In the genomic region with DNA sequence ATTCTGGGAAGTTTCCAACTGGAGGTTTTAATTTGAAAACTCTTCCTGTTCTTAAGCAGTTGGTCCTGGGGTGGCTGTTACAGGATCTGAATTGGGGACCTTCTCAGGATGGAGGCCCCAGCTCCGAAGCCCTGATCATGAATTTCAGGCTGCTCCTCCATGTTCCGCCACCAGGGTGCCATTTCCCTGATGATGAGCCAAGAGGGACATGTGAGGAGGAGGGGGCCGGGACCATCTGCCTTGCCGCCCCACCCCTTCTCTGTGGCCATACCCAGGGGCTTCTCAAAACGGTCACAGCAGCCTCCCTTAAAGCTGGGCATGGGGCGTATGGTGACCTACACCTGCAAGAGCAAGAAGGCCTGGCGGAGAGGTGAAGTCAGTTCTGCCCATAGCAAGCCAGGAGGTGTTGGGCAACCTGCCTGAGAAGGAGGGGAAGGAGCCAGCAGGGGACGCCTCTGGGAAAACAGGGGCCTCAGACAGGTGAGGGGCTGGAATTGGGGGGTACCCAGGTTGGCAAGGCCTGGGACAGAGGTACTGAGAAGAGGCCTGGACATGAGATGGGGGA, we compare ENCODE assay signal across 1 cellular context.
TF ChIP-seq lines count a peak whose summit lies in the region.

No MANE protein-coding gene starts in this region.

TF ChIP-seq in HepG2, 621 proteins besides CTCF, POLR2A, EP300 and RAD21 (continues in another document):
- TF ChIP-seq, protein P1, sequence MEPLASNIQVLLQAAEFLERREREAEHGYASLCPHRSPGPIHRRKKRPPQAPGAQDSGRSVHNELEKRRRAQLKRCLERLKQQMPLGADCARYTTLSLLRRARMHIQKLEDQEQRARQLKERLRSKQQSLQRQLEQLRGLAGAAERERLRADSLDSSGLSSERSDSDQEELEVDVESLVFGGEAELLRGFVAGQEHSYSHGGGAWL (CRISPR knock-in tag; IDR thresholded peaks at IDR 0.05): no peak
- no peak for TF ChIP-seq THRA (CRISPR knock-in tag; IDR thresholded peaks at IDR 0.05; ENCODE audit: borderline replicate concordance)
- TF ChIP-seq, protein P2, sequence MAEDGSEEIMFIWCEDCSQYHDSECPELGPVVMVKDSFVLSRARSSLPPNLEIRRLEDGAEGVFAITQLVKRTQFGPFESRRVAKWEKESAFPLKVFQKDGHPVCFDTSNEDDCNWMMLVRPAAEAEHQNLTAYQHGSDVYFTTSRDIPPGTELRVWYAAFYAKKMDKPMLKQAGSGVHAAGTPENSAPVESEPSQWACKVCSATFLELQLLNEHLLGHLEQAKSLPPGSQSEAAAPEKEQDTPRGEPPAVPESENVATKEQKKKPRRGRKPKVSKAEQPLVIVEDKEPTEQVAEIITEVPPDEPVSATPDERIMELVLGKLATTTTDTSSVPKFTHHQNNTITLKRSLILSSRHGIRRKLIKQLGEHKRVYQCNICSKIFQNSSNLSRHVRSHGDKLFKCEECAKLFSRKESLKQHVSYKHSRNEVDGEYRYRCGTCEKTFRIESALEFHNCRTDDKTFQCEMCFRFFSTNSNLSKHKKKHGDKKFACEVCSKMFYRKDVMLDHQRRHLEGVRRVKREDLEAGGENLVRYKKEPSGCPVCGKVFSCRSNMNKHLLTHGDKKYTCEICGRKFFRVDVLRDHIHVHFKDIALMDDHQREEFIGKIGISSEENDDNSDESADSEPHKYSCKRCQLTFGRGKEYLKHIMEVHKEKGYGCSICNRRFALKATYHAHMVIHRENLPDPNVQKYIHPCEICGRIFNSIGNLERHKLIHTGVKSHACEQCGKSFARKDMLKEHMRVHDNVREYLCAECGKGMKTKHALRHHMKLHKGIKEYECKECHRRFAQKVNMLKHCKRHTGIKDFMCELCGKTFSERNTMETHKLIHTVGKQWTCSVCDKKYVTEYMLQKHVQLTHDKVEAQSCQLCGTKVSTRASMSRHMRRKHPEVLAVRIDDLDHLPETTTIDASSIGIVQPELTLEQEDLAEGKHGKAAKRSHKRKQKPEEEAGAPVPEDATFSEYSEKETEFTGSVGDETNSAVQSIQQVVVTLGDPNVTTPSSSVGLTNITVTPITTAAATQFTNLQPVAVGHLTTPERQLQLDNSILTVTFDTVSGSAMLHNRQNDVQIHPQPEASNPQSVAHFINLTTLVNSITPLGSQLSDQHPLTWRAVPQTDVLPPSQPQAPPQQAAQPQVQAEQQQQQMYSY (CRISPR knock-in tag; IDR thresholded peaks at IDR 0.05): no peak
- no peak for TF ChIP-seq ELF4 (CRISPR knock-in tag; IDR thresholded peaks at IDR 0.05; ENCODE audit: borderline replicate concordance)
- no peak for TF ChIP-seq ATF7-NPFF (CRISPR knock-in tag; IDR thresholded peaks at IDR 0.05; ENCODE audit: low read depth)
- peak; percentile 42; the same call in 1 of the 2 replicates for TF ChIP-seq CEBPB (IDR thresholded peaks at IDR 0.05; ENCODE audit: borderline replicate concordance, low read depth, low read length)
- TF ChIP-seq ZNF432 (CRISPR knock-in tag; IDR thresholded peaks at IDR 0.05; ENCODE audit: borderline replicate concordance): no peak
- TF ChIP-seq FOXK1 (CRISPR knock-in tag; IDR thresholded peaks at IDR 0.05; ENCODE audit: borderline replicate concordance, low read depth): no peak
- no peak for TF ChIP-seq ADNP (CRISPR knock-in tag; IDR thresholded peaks at IDR 0.05)
- TF ChIP-seq, protein P3, sequence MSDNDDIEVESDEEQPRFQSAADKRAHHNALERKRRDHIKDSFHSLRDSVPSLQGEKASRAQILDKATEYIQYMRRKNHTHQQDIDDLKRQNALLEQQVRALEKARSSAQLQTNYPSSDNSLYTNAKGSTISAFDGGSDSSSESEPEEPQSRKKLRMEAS (IDR thresholded peaks at IDR 0.05): 0 out of 2 replicates have a peak, but pooled peaks have one; percentile 28
- no peak for TF ChIP-seq ZNF83 (CRISPR knock-in tag; IDR thresholded peaks at IDR 0.05; ENCODE audit: borderline replicate concordance)
- no peak for TF ChIP-seq ZNF746 (CRISPR knock-in tag; IDR thresholded peaks at IDR 0.05)
- no peak for TF ChIP-seq ZSCAN25 (CRISPR knock-in tag; IDR thresholded peaks at IDR 0.05)
- TF ChIP-seq MAZ (IDR thresholded peaks at IDR 0.05; ENCODE audit: borderline replicate concordance, low read depth, low read length): 0 out of 2 replicates have a peak, but pooled peaks have one; percentile 10
- TF ChIP-seq MAZ (CRISPR knock-in tag; IDR thresholded peaks at IDR 0.05; ENCODE audit: low read depth): no peak
- TF ChIP-seq, protein P4, sequence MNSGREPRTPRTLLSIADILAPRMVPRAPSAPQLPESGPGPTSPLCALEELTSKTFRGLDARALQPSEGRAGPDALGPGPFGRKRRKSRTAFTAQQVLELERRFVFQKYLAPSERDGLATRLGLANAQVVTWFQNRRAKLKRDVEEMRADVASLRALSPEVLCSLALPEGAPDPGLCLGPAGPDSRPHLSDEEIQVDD (CRISPR knock-in tag; IDR thresholded peaks at IDR 0.05; ENCODE audit: borderline replicate concordance): no peak
- no peak for TF ChIP-seq ZFP36L1 (CRISPR knock-in tag; IDR thresholded peaks at IDR 0.05)
- no peak for TF ChIP-seq EHMT2 (IDR thresholded peaks at IDR 0.05; ENCODE audit: borderline replicate concordance, low read depth, low read length)
- no peak for TF ChIP-seq TEAD3 (CRISPR knock-in tag; optimal IDR thresholded peaks at IDR 0.05; ENCODE audit: borderline replicate concordance)
- peak; percentile 81 for TF ChIP-seq XRCC5 (optimal IDR thresholded peaks at IDR 0.05; ENCODE audit: low read length)
- TF ChIP-seq, protein P5, sequence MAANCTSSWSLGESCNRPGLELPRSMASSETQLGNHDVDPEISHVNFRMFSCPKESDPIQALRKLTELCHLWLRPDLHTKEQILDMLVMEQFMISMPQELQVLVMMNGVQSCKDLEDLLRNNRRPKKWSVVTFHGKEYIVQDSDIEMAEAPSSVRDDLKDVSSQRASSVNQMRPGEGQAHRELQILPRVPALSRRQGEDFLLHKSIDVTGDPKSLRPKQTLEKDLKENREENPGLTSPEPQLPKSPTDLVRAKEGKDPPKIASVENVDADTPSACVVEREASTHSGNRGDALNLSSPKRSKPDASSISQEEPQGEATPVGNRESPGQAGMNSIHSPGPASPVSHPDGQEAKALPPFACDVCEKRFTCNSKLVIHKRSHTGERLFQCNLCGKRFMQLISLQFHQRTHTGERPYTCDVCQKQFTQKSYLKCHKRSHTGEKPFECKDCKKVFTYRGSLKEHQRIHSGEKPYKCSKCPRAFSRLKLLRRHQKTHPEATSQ (CRISPR knock-in tag; IDR thresholded peaks at IDR 0.05; ENCODE audit: borderline replicate concordance): no peak
- TF ChIP-seq ZNF770 (CRISPR knock-in tag; IDR thresholded peaks at IDR 0.05): no peak
- no peak for TF ChIP-seq SRSF1 (optimal IDR thresholded peaks at IDR 0.05; ENCODE audit: low read depth, low read length)
- no peak for TF ChIP-seq NR2F2 (IDR thresholded peaks at IDR 0.05; ENCODE audit: borderline replicate concordance, low read depth)
- no peak for TF ChIP-seq ZNF800 (CRISPR knock-in tag; IDR thresholded peaks at IDR 0.05)
- TF ChIP-seq THAP9 (CRISPR knock-in tag; IDR thresholded peaks at IDR 0.05; ENCODE audit: borderline replicate concordance): no peak
- no peak for TF ChIP-seq ZNF496 (CRISPR knock-in tag; IDR thresholded peaks at IDR 0.05; ENCODE audit: insufficient replicate concordance)
- no peak for TF ChIP-seq TRIM22 (IDR thresholded peaks at IDR 0.05)
- TF ChIP-seq CHD4 (IDR thresholded peaks at IDR 0.05; ENCODE audit: borderline replicate concordance, low read length): no peak
- no peak for TF ChIP-seq ZMYM2 (CRISPR knock-in tag; IDR thresholded peaks at IDR 0.05)
- peak; percentile 27; the same call in 1 of the 2 replicates for TF ChIP-seq CEBPG (CRISPR knock-in tag; IDR thresholded peaks at IDR 0.05)
- TF ChIP-seq NKX3-1 (CRISPR knock-in tag; IDR thresholded peaks at IDR 0.05): no peak
- TF ChIP-seq SMC3 (IDR thresholded peaks at IDR 0.05; ENCODE audit: low read length): peak; percentile 39; the same call in 1 of the 2 replicates
- TF ChIP-seq, protein P6, sequence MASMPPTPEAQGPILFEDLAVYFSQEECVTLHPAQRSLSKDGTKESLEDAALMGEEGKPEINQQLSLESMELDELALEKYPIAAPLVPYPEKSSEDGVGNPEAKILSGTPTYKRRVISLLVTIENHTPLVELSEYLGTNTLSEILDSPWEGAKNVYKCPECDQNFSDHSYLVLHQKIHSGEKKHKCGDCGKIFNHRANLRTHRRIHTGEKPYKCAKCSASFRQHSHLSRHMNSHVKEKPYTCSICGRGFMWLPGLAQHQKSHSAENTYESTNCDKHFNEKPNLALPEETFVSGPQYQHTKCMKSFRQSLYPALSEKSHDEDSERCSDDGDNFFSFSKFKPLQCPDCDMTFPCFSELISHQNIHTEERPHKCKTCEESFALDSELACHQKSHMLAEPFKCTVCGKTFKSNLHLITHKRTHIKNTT (CRISPR knock-in tag; IDR thresholded peaks at IDR 0.05): no peak
- no peak for TF ChIP-seq GATAD2A (CRISPR knock-in tag; IDR thresholded peaks at IDR 0.05)
- TF ChIP-seq IRF1 (CRISPR knock-in tag; IDR thresholded peaks at IDR 0.05; ENCODE audit: low read depth): no peak
